17 cellular contexts compared by ENCODE assay signal in the genomic region with DNA sequence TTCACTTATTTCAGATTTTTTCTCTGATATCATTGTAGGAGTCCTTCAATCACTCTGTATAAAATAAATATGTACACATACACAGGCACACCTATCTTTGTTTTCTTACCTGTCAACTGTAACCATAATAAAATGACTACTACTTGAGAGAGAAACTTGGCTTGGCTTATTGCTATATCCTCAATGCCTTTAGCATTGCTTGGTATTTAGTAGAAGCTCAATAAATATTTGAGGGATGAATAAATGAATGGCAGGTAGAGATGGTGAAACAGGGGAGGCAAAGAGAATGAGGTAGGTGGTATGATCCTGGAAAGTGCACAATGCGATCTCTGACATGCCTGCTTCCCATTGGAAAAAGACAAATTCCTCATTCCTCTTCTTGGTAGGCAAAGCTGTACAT. TPM values are rescaled to one million over a fixed set of nuclear protein-coding genes. Genes with fewer than 3 reads are reported as not detected.
DNase-seq lines count a peak whose midpoint lies in the region; TF ChIP-seq lines count a peak whose summit lies in the region.
"Had no signal": no experiment of that assay in that cellular context is flagged by ENCODE, and none has a peak within 500 bp of the region (broad histone marks: within the 10 kb centered on the region; RNA-seq: fewer than 3 reads in every experiment).

No MANE protein-coding gene starts in this region.

- H2AFZ ChIP-seq in neural progenitor cell (replicated peaks), result no peak overlapping the region

- H3K27me3 ChIP-seq in neural progenitor cell, result no peaks in the 10 kb centered on the region

- H3K4me1 ChIP-seq in neural progenitor cell, result no peaks in the 10 kb centered on the region

- no peak overlapping the region for H3K4me3 Mint-ChIP-seq in activated CD4-positive, alpha-beta T cell treated with anti-CD3 and anti-CD28 coated beads, Interleukin-2, amount 10 ng/mL, durations not matched to agents 24 days and 14 days
- H3K4me3 Mint-ChIP-seq in type B pancreatic cell (no peak overlapping the region), neural progenitor cell (no peak overlapping the region)
- H3K4me3 Mint-ChIP-seq: IgD-negative memory B cell had no signal

- no peaks in the 10 kb centered on the region for H3K79me2 ChIP-seq in neural progenitor cell (ENCODE audit: low read depth)

- H4K20me1 ChIP-seq in neural progenitor cell (ENCODE audit: low read depth), result no peaks in the 10 kb centered on the region

- no peak for DNase-seq in activated CD4-positive, alpha-beta T cell treated with anti-CD3 and anti-CD28 coated beads, Interleukin-2, amount 10 ng/mL, durations not matched to agents 24 days and 14 days
- no peak for DNase-seq in activated CD4-positive, alpha-beta T cell treated with anti-CD3 and anti-CD28 coated beads for 48 hours
- DNase-seq in NCI-H2029 (lab: John Stamatoyannopoulos, UW) (peak; percentile 17), epithelial cell of prostate (ENCODE audit: low read depth, low spot score) (peak; percentile 83), renal cortical epithelial cell (ENCODE audit: low read depth) (peak; percentile 41), T-helper 9 cell (no peak), type B pancreatic cell (ENCODE audit: extremely low spot score, unreplicated experiment) (no peak), neural progenitor cell (ENCODE audit: low spot score) (no peak)
- DNase-seq: COR-L47, DMS79 treated with DMSO at 0.1 percent for 48 hours, NCI-H146, NCI-H2107, NCI-H748 treated with DMSO at 0.1 percent for 48 hours, SIG-M5 had no signal

- no peak overlapping the region for H3K4me3 ChIP-seq in neural progenitor cell

- H3K4me2 ChIP-seq in neural progenitor cell, result no peak overlapping the region

- H3K36me3 ChIP-seq in neural progenitor cell, result no peaks in the 10 kb centered on the region

- TF ChIP-seq CTCF in type B pancreatic cell (conservative IDR thresholded peaks at IDR 0.05) (no peak), neural progenitor cell (IDR thresholded peaks at IDR 0.05) (no peak)

- no peaks in the 10 kb centered on the region for H3F3A ChIP-seq in neural progenitor cell (ENCODE audit: low read depth)

- intact Hi-C loops in activated CD4-positive, alpha-beta T cell treated with anti-CD3 and anti-CD28 coated beads, Interleukin-2, amount 10 ng/mL, durations not matched to agents 24 days and 14 days (cut with micrococcal nuclease), result no loop called here

- no peak overlapping the region for H3K9ac ChIP-seq in neural progenitor cell

- H3K27ac ChIP-seq in epithelial cell of prostate (peak overlapping the region; percentile 82), neural progenitor cell (no peak overlapping the region)
- H3K27ac ChIP-seq: C4-2B had no signal

- no peaks in the 10 kb centered on the region for H3K36me3 Mint-ChIP-seq in activated CD4-positive, alpha-beta T cell treated with anti-CD3 and anti-CD28 coated beads, Interleukin-2, amount 10 ng/mL, durations not matched to agents 24 days and 14 days (ENCODE audit: low read depth)
- no peaks in the 10 kb centered on the region for H3K36me3 Mint-ChIP-seq in type B pancreatic cell
- H3K36me3 Mint-ChIP-seq in neural progenitor cell, result no peaks in the 10 kb centered on the region
- H3K36me3 Mint-ChIP-seq: IgD-negative memory B cell had no signal

- peak overlapping the region; percentile 42 for H3K27ac Mint-ChIP-seq in activated CD4-positive, alpha-beta T cell treated with anti-CD3 and anti-CD28 coated beads, Interleukin-2, amount 10 ng/mL, durations not matched to agents 24 days and 14 days
- H3K27ac Mint-ChIP-seq in type B pancreatic cell (no peak overlapping the region), neural progenitor cell (no peak overlapping the region)
- H3K27ac Mint-ChIP-seq: IgD-negative memory B cell had no signal

- no peaks in the 10 kb centered on the region for H3K27me3 Mint-ChIP-seq in activated CD4-positive, alpha-beta T cell treated with anti-CD3 and anti-CD28 coated beads, Interleukin-2, amount 10 ng/mL, durations not matched to agents 24 days and 14 days
- H3K27me3 Mint-ChIP-seq in type B pancreatic cell, result peaks cover 4% of the 10 kb centered on the region
- H3K27me3 Mint-ChIP-seq in neural progenitor cell (ENCODE audit: insufficient read depth, low read depth), result peaks cover 3% of the 10 kb centered on the region
- H3K27me3 Mint-ChIP-seq: IgD-negative memory B cell had no signal

- no peaks in the 10 kb centered on the region for H3K9me3 ChIP-seq in neural progenitor cell (ENCODE audit: low read depth)

- H3K4me1 Mint-ChIP-seq in activated CD4-positive, alpha-beta T cell treated with anti-CD3 and anti-CD28 coated beads, Interleukin-2, amount 10 ng/mL, durations not matched to agents 24 days and 14 days, result peaks cover 17% of the 10 kb centered on the region
- H3K4me1 Mint-ChIP-seq in type B pancreatic cell (ENCODE audit: unreplicated experiment) (no peaks in the 10 kb centered on the region), neural progenitor cell (no peaks in the 10 kb centered on the region)
- H3K4me1 Mint-ChIP-seq: IgD-negative memory B cell had no signal

- H3K9me3 Mint-ChIP-seq in activated CD4-positive, alpha-beta T cell treated with anti-CD3 and anti-CD28 coated beads, Interleukin-2, amount 10 ng/mL, durations not matched to agents 24 days and 14 days, result peaks cover 19% of the 10 kb centered on the region
- H3K9me3 Mint-ChIP-seq in type B pancreatic cell (no peaks in the 10 kb centered on the region), neural progenitor cell (no peaks in the 10 kb centered on the region)

RNA-seq across cellular contexts. Expression of gene CXCL6, which starts 21.8 kb away (rescaled TPM):
- total RNA-seq in activated CD4-positive, alpha-beta T cell treated with anti-CD3 and anti-CD28 coated beads, Interleukin-2, amount 10 ng/mL, durations not matched to agents 24 days and 14 days, result not detected in 2 replicates
- total RNA-seq in renal cortical epithelial cell, result 139 and 159 TPM in 2 replicates
- total RNA-seq in type B pancreatic cell (ENCODE audit: low replicate concordance), result 0.64 and 1.9 TPM in 2 replicates
- 0.71 and 1.5 TPM in 2 replicates for total RNA-seq in neural progenitor cell (ENCODE audit: low replicate concordance)

RNA-seq across cellular contexts. Expression of gene PF4V1, which starts 38.4 kb away (rescaled TPM):
- not detected in 2 replicates for total RNA-seq in activated CD4-positive, alpha-beta T cell treated with anti-CD3 and anti-CD28 coated beads, Interleukin-2, amount 10 ng/mL, durations not matched to agents 24 days and 14 days
- total RNA-seq in renal cortical epithelial cell (10.8 and 13.5 TPM in 2 replicates), type B pancreatic cell (ENCODE audit: low replicate concordance) (not detected in 2 replicates), neural progenitor cell (ENCODE audit: low replicate concordance) (not detected in 2 replicates)
- total RNA-seq: HT-29 had no signal

RNA-seq across cellular contexts. Expression of gene CXCL1, which starts 54.5 kb away (rescaled TPM):
- not detected in 2 replicates for total RNA-seq in activated CD4-positive, alpha-beta T cell treated with anti-CD3 and anti-CD28 coated beads, Interleukin-2, amount 10 ng/mL, durations not matched to agents 24 days and 14 days
- 194 and 254 TPM in 2 replicates for total RNA-seq in renal cortical epithelial cell
- total RNA-seq in type B pancreatic cell (ENCODE audit: low replicate concordance), result 3.8 and 5.7 TPM in 2 replicates
- not detected in 2 replicates for total RNA-seq in neural progenitor cell (ENCODE audit: low replicate concordance)

Comparison
In these comparisons a context has a peak if more than half of its experiments do, and no peak if none do; other contexts are left out.
1. DNase-seq: peak in NCI-H2029 (single experiment), epithelial cell of prostate (single experiment) and renal cortical epithelial cell (single experiment); none in activated CD4-positive, alpha-beta T cell treated with anti-CD3 and anti-CD28 coated beads, Interleukin-2, amount 10 ng/mL, durations not matched to agents 24 days and 14 days (single experiment), activated CD4-positive, alpha-beta T cell treated with anti-CD3 and anti-CD28 coated beads for 48 hours (single experiment), T-helper 9 cell (single experiment), type B pancreatic cell (single experiment) and neural progenitor cell (single experiment).
2. RNA of gene CXCL6, which starts 21.8 kb away (total RNA-seq): 139 to 159 TPM in renal cortical epithelial cell; 0.64 to 1.9 TPM in type B pancreatic cell, 0.71 to 1.5 TPM in neural progenitor cell and not detected in activated CD4-positive, alpha-beta T cell treated with anti-CD3 and anti-CD28 coated beads, Interleukin-2, amount 10 ng/mL, durations not matched to agents 24 days and 14 days; every median in the first group is over 10 times any median in the second.
3. RNA of gene CXCL1, which starts 54.5 kb away (total RNA-seq): 194 to 254 TPM in renal cortical epithelial cell; 3.8 to 5.7 TPM in type B pancreatic cell, not detected in activated CD4-positive, alpha-beta T cell treated with anti-CD3 and anti-CD28 coated beads, Interleukin-2, amount 10 ng/mL, durations not matched to agents 24 days and 14 days and not detected in neural progenitor cell; every median in the first group is over 10 times any median in the second.